1 cellular context compared by ENCODE assay signal in genomic region chr13:106104281-106104901, GRCh38.
TF ChIP-seq lines count a peak whose summit lies in the region.

No MANE protein-coding gene starts in this region.

TF ChIP-seq in IMR-90, 13 proteins besides CTCF, POLR2A, EP300 and RAD21 (continued from another document):
- TF ChIP-seq, protein P1, sequence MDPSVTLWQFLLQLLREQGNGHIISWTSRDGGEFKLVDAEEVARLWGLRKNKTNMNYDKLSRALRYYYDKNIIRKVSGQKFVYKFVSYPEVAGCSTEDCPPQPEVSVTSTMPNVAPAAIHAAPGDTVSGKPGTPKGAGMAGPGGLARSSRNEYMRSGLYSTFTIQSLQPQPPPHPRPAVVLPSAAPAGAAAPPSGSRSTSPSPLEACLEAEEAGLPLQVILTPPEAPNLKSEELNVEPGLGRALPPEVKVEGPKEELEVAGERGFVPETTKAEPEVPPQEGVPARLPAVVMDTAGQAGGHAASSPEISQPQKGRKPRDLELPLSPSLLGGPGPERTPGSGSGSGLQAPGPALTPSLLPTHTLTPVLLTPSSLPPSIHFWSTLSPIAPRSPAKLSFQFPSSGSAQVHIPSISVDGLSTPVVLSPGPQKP (IDR thresholded peaks at IDR 0.05; ENCODE audit: borderline replicate concordance, low read depth, low read length) = no peak
- no peak for TF ChIP-seq MAFK (IDR thresholded peaks at IDR 0.05; ENCODE audit: low read depth, low read length)
- TF ChIP-seq NFE2L2 (IDR thresholded peaks at IDR 0.05; ENCODE audit: low read depth, low read length) = no peak
- no peak for TF ChIP-seq RFX5 (IDR thresholded peaks at IDR 0.05; ENCODE audit: low read depth, low read length)
- TF ChIP-seq SMC3 (IDR thresholded peaks at IDR 0.05; ENCODE audit: low read depth, low read length) = no peak
- TF ChIP-seq MXI1 (IDR thresholded peaks at IDR 0.05; ENCODE audit: borderline replicate concordance, low read depth, low read length) = no peak
